In the genomic region with DNA sequence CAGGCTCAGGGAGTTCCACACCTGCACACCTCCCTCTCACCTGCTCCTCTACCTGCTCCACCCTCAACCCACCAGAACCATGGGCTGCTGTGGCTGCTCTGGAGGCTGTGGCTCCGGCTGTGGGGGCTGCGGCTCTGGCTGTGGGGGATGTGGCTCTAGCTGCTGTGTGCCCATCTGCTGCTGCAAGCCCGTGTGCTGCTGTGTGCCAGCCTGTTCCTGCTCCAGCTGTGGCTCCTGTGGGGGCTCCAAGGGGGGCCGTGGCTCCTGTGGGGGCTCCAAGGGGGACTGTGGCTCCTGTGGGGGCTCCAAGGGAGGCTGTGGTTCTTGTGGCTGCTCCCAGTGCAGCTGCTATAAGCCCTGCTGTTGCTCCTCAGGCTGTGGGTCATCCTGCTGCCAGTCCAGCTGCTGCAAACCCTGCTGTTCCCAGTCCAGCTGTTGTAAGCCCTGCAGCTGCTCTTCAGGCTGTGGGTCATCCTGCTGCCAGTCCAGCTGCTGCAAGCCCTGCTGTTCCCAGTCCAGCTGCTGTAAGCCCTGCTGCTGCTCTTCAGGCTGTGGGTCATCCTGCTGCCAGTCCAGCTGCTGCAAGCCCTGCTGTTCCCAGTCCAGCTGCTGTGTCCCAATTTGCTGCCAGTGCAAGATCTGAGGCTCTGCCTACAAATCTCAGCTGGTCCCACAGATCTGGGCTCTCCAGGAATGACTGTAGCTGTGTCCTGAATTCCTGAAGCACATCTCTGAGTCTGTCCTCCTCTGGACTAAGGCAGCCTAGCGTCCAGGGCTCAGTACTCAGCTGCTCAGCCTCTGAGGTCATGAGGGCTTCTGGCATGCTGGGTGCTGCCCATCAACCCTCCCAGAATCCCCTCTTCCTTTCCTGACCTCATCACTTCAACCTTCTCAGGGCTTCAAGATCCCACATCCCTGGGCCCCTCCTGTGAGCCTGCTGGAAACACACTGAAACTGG, we compare ENCODE assay signal across 1 cellular context.
A peak's percentile ranks its signal among the peaks of the same experiment; 100 is the strongest.
TF ChIP-seq lines count a peak whose summit lies in the region.

A gene with protein sequence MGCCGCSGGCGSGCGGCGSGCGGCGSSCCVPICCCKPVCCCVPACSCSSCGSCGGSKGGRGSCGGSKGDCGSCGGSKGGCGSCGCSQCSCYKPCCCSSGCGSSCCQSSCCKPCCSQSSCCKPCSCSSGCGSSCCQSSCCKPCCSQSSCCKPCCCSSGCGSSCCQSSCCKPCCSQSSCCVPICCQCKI (plus strand): TSS at position 49 of the 958 bp plus-strand sequence. CDS start 31 bp downstream, at position 80.

TF ChIP-seq in GM12878, 131 proteins besides CTCF, POLR2A, EP300 and RAD21:
- TF ChIP-seq TCF3 (IDR thresholded peaks at IDR 0.05; ENCODE audit: borderline replicate concordance, insufficient read depth, low read depth, low read length) (0 out of 2 replicates have a peak, but pooled peaks have one; percentile 38), TCF12 (IDR thresholded peaks at IDR 0.05; ENCODE audit: low read depth, low read length) (peak; percentile 48; the same call in 1 of the 2 replicates)
